8 cellular contexts compared by ENCODE assay signal in genomic region chr14:20412422-20412821, GRCh38. TPM values are rescaled to one million over a fixed set of nuclear protein-coding genes. Genes with fewer than 3 reads are reported as not detected.
DNase-seq lines count a peak whose midpoint lies in the region; ATAC-seq and TF ChIP-seq lines count a peak whose summit lies in the region.

No MANE protein-coding gene starts in this region.

- no peaks in the 10 kb centered on the region for H3K36me3 ChIP-seq in breast epithelium

- H3K4me3 ChIP-seq in HL-60 (replicated peaks; ENCODE audit: insufficient read depth, low read length) (peak overlapping the region; percentile 91), breast epithelium (peak overlapping the region; percentile 79 to 86 (median 81))

- H3K27me3 Mint-ChIP-seq in memory B cell, result no peaks in the 10 kb centered on the region

- ATAC-seq in GM19455 (IDR thresholded peaks at IDR 0.05; ENCODE audit: unreplicated experiment), result peak; percentile 57
- peak; percentile 85 for ATAC-seq in memory B cell (ENCODE audit: low read depth)

- peak overlapping the region; percentile 100 for H3K4me3 Mint-ChIP-seq in memory B cell

- intact Hi-C loops in breast epithelium (cut with DNase I; ENCODE audit: low total_unique reads), result loop anchor here (5.0 kb wide), 1 partner anchor 195 kb away; no protein-coding TSS in a partner anchor

- H3K27me3 ChIP-seq in HL-60 (ENCODE audit: insufficient read depth, poor library complexity, severe bottlenecking), result no peaks in the 10 kb centered on the region
- no peaks in the 10 kb centered on the region for H3K27me3 ChIP-seq in breast epithelium

- peaks cover 41% of the 10 kb centered on the region for H3K4me1 Mint-ChIP-seq in memory B cell

- no peaks in the 10 kb centered on the region for H3K9me3 ChIP-seq in breast epithelium

- no peak for TF ChIP-seq POLR2A in breast epithelium (IDR thresholded peaks at IDR 0.05)

- DNase-seq in CD1c-positive myeloid dendritic cell (ENCODE audit: extremely low spot score) (peak; percentile 41), HL-60 (ENCODE audit: low read depth in 1 of 2, low spot score in 1 of 2) (no peak), breast epithelium (ENCODE audit: low spot score in 2 of 2) (no peak), memory B cell (ENCODE audit: low spot score in 2 of 2) (peak in 1 of 2 donors; percentile 40), NCI-H146 (lab: John Stamatoyannopoulos, UW) (no peak), DMS53 (lab: John Stamatoyannopoulos, UW) (no peak)
- DNase-seq in activated CD8-positive, alpha-beta memory T cell treated with anti-CD3 and anti-CD28 coated beads for 24 hours, result no peak

- no peak overlapping the region for H3K27ac ChIP-seq in HL-60 (replicated peaks)
- peak overlapping the region; percentile 95 to 97 for H3K27ac ChIP-seq in breast epithelium

- peaks cover 2 to 4% of the 10 kb centered on the region in 2 donors for H3K4me1 ChIP-seq in breast epithelium

- H3K36me3 Mint-ChIP-seq in memory B cell, result peaks cover 17% of the 10 kb centered on the region

- no peaks in the 10 kb centered on the region for H3K9me3 Mint-ChIP-seq in memory B cell

- TF ChIP-seq CTCF in HL-60 (IDR thresholded peaks at IDR 0.05; ENCODE audit: insufficient read depth, low read length), result no peak
- no peak for TF ChIP-seq CTCF in breast epithelium (IDR thresholded peaks at IDR 0.05)

- H3K27ac Mint-ChIP-seq in memory B cell, result peak overlapping the region; percentile 97

RNA-seq across cellular contexts. Expression of gene TEP1, which starts 0.9 kb away (rescaled TPM):
- total RNA-seq in breast epithelium, result 10 to 100 TPM; 21.3 to 34.5 (median 27.2) TPM

RNA-seq across cellular contexts. Expression of gene KLHL33, which starts 23.5 kb away (rescaled TPM):
- total RNA-seq in breast epithelium, result under 1 TPM; 0.29 to 0.64 (median 0.33) TPM

RNA-seq across cellular contexts. Expression of gene OSGEP, which starts 42.2 kb away (rescaled TPM):
- total RNA-seq in breast epithelium, result 10 to 100 TPM; 38.1 to 66.9 (median 57.5) TPM

RNA-seq across cellular contexts. Expression of gene APEX1, which starts 42.6 kb away (rescaled TPM):
- 100 to 1,000 TPM; 129 to 165 (median 150) TPM for total RNA-seq in breast epithelium

RNA-seq across cellular contexts. Expression of gene PIP4P1, which starts 48.8 kb away (rescaled TPM):
- total RNA-seq in breast epithelium, result 10 to 100 TPM; 23.6 to 34.1 (median 29.9) TPM
